ENCODE assay signal across 9 cellular contexts in genomic region chr15:31483053-31483923, GRCh38.
DNase-seq lines count a peak whose midpoint lies in the region; ATAC-seq and TF ChIP-seq lines count a peak whose summit lies in the region.
"Had no signal": no experiment of that assay in that cellular context is flagged by ENCODE, and none has a peak within 500 bp of the region (broad histone marks: within the 10 kb centered on the region; RNA-seq: fewer than 3 reads in every experiment).

No MANE protein-coding gene starts in this region.

- no peaks in the 10 kb centered on the region for H4K20me1 ChIP-seq in neural progenitor cell (ENCODE audit: low read depth)

- H3F3A ChIP-seq in neural progenitor cell (ENCODE audit: low read depth): no peaks in the 10 kb centered on the region

- H3K9me3 Mint-ChIP-seq in CD4-positive, alpha-beta T cell: no peaks in the 10 kb centered on the region
- peaks cover 13% of the 10 kb centered on the region for H3K9me3 Mint-ChIP-seq in neural progenitor cell

- H3K4me1 ChIP-seq in effector memory CD4-positive, alpha-beta T cell (ENCODE audit: control insufficient read depth, insufficient read depth, low read length, poor library complexity, severe bottlenecking): peaks cover 19% of the 10 kb centered on the region
- H3K4me1 ChIP-seq in neural progenitor cell: peaks cover 9% of the 10 kb centered on the region

- peak in 9 of 10 experiments; percentile 25 to 65 (median 45) for DNase-seq in CD4-positive, alpha-beta T cell
- peak; percentile 24 for DNase-seq in activated CD4-positive, alpha-beta T cell treated with anti-CD3 and anti-CD28 coated beads for 1 hour
- peak in 2 of 3 donors; percentile 21 to 30 for DNase-seq in effector memory CD4-positive, alpha-beta T cell
- DNase-seq in neural progenitor cell (ENCODE audit: low spot score) (no peak), midbrain (lab: John Stamatoyannopoulos, UW) (no peak), NCI-H187 (lab: John Stamatoyannopoulos, UW) (no peak)
- DNase-seq in NK-92 treated with Interleukin-12 subunit alpha and Interleukin-12 subunit beta, amount 100 ng/mL, for 24 hours (lab: John Stamatoyannopoulos, UW): no peak
- DNase-seq: DND-41 had no signal

- no peak overlapping the region for H2AFZ ChIP-seq in neural progenitor cell (replicated peaks)

- intact Hi-C loops in CD4-positive, alpha-beta T cell (cut with DNase I, micrococcal nuclease): loop anchor here in 1 of 2 experiments (5.0 to 10.0 kb wide), 2 partner anchors 88 to 389 kb away; partner anchors contain the start of gene OTUD7A

- H3K36me3 Mint-ChIP-seq in CD4-positive, alpha-beta T cell (ENCODE audit: low read depth): peaks cover 9% of the 10 kb centered on the region
- H3K36me3 Mint-ChIP-seq in neural progenitor cell: peaks cover 12% of the 10 kb centered on the region

- no peak overlapping the region for H3K9ac ChIP-seq in neural progenitor cell

- ATAC-seq in CD4-positive, alpha-beta T cell (ENCODE audit: poor library complexity): peak; percentile 67
- no peak for ATAC-seq in GM19397 (IDR thresholded peaks at IDR 0.05; ENCODE audit: unreplicated experiment)

- no peaks in the 10 kb centered on the region for H3K36me3 ChIP-seq in effector memory CD4-positive, alpha-beta T cell (ENCODE audit: control insufficient read depth, insufficient read depth, low read length)
- H3K36me3 ChIP-seq in neural progenitor cell: no peaks in the 10 kb centered on the region

- no peaks in the 10 kb centered on the region for H3K79me2 ChIP-seq in neural progenitor cell (ENCODE audit: low read depth)

- no peaks in the 10 kb centered on the region for H3K9me3 ChIP-seq in CD4-positive, alpha-beta T cell (ENCODE audit: control insufficient read depth, low read length)
- H3K9me3 ChIP-seq in effector memory CD4-positive, alpha-beta T cell (ENCODE audit: control insufficient read depth, low read length): no peaks in the 10 kb centered on the region
- H3K9me3 ChIP-seq in neural progenitor cell (ENCODE audit: low read depth): no peaks in the 10 kb centered on the region

- no peak overlapping the region for H3K27ac ChIP-seq in CD4-positive, alpha-beta T cell (ENCODE audit: low read depth, low read length)
- no peak overlapping the region for H3K27ac ChIP-seq in effector memory CD4-positive, alpha-beta T cell (ENCODE audit: insufficient read depth, low read length, poor library complexity, severe bottlenecking)
- H3K27ac ChIP-seq in neural progenitor cell: no peak overlapping the region

- peaks cover 48% of the 10 kb centered on the region for H3K4me1 Mint-ChIP-seq in CD4-positive, alpha-beta T cell (ENCODE audit: low read depth)
- H3K4me1 Mint-ChIP-seq in neural progenitor cell: peaks cover 11% of the 10 kb centered on the region

- H3K4me3 ChIP-seq in effector memory CD4-positive, alpha-beta T cell (ENCODE audit: insufficient read depth, low read depth, low read length, poor library complexity, severe bottlenecking): peak overlapping the region; percentile 33
- no peak overlapping the region for H3K4me3 ChIP-seq in neural progenitor cell

- peak overlapping the region; percentile 94 for H3K27ac Mint-ChIP-seq in CD4-positive, alpha-beta T cell
- no peak overlapping the region for H3K27ac Mint-ChIP-seq in neural progenitor cell

- peak overlapping the region; percentile 99 for H3K4me3 Mint-ChIP-seq in CD4-positive, alpha-beta T cell
- peak overlapping the region; percentile 83 for H3K4me3 Mint-ChIP-seq in neural progenitor cell

- H3K27me3 Mint-ChIP-seq in CD4-positive, alpha-beta T cell: no peaks in the 10 kb centered on the region
- H3K27me3 Mint-ChIP-seq in neural progenitor cell (ENCODE audit: insufficient read depth, low read depth): peaks cover 39% of the 10 kb centered on the region

- POLR2A ChIA-PET in CD4-positive, alpha-beta T cell (lab: Charles Lee): interaction anchor here (0.6 to 4.6 kb wide), 28 partner anchors 10 to 276 kb away, joined by 3 to 68 read pairs (median 5); partner anchors contain the start of gene KLF13

- TF ChIP-seq CTCF in CD4-positive, alpha-beta T cell (IDR thresholded peaks at IDR 0.05): no peak
- no peak for TF ChIP-seq CTCF in neural progenitor cell (IDR thresholded peaks at IDR 0.05)

- no peak overlapping the region for H3K4me2 ChIP-seq in neural progenitor cell

- no peaks in the 10 kb centered on the region for H3K27me3 ChIP-seq in CD4-positive, alpha-beta T cell (ENCODE audit: control insufficient read depth, insufficient read depth, low read length)
- H3K27me3 ChIP-seq in effector memory CD4-positive, alpha-beta T cell (replicated peaks; ENCODE audit: control insufficient read depth, insufficient read depth, low read length, poor library complexity, severe bottlenecking): no peaks in the 10 kb centered on the region
- H3K27me3 ChIP-seq in neural progenitor cell: peaks cover 25% of the 10 kb centered on the region

- CTCF ChIA-PET in CD4-positive, alpha-beta T cell (lab: Charles Lee): interaction anchor here (1.1 to 1.9 kb wide), 6 partner anchors 10 to 268 kb away, joined by 3 to 9 read pairs (median 4); no protein-coding TSS in a partner anchor

Comparison
In these comparisons a context has a peak if more than half of its experiments do, and no peak if none do; other contexts are left out.
1. DNase-seq: peak in CD4-positive, alpha-beta T cell (9 of 10), activated CD4-positive, alpha-beta T cell treated with anti-CD3 and anti-CD28 coated beads for 1 hour (single experiment) and effector memory CD4-positive, alpha-beta T cell (2 of 3); none in neural progenitor cell (single experiment), midbrain (single experiment), NK-92 treated with Interleukin-12 subunit alpha and Interleukin-12 subunit beta, amount 100 ng/mL, for 24 hours (single experiment) and NCI-H187 (0 of 2).